Comparison of ENCODE assay signal across 29 cellular contexts in the genomic region with DNA sequence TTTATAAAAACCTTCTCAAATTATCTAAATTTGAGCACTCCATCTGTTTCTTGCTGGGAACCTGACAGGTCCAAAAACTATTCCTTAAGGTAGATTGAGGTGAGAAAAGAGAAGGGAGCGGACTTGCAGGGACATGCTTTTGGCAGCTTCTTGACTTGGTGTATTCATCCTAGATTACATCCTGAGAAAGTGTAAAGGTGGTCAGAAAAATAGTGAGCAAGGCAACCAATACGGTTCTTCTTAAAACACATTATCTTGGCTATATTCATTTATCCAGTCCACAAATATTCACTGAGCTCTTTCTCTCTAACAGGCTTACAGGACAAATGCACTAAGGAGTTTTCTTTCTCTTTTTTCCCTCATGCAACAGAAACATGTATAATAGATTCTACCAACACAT.
"Had no signal": no experiment of that assay in that cellular context is flagged by ENCODE, and none has a peak within 500 bp of the region (broad histone marks: within the 10 kb centered on the region; RNA-seq: fewer than 3 reads in every experiment).

No MANE protein-coding gene starts in this region.

- H3K4me1 Mint-ChIP-seq: activated CD4-positive, alpha-beta T cell treated with anti-CD3 and anti-CD28 coated beads, Interleukin-2, amount 10 ng/mL, durations not matched to agents 24 days and 14 days; activated T-helper 17 cell treated with anti-CD3 and anti-CD28 coated beads, Interleukin-2, amount 50 U/mL, for 72 hours had no signal

- DNase-seq: activated CD4-positive, alpha-beta T cell treated with anti-CD3 and anti-CD28 coated beads, Interleukin-2, amount 10 ng/mL, durations not matched to agents 24 days and 14 days; activated CD4-positive, alpha-beta T cell treated with anti-CD3 and anti-CD28 coated beads, Interleukin-2, amount 50 U/mL, for 4 hours; activated CD8-positive, alpha-beta T cell treated with anti-CD3 and anti-CD28 coated beads for 36 hours; activated effector memory CD4-positive, alpha-beta T cell treated with anti-CD3 and anti-CD28 coated beads, Interleukin-2, amount 50 U/mL, for 16 hours; activated naive CD4-positive, alpha-beta T cell treated with Interleukin-2 at 50 U/mL for 16 hours; activated T-cell treated with anti-CD3 and anti-CD28 coated beads, Interleukin-2, amount 50 U/mL, for 1 hour; activated T-cell treated with anti-CD3 and anti-CD28 coated beads, Interleukin-2, amount 50 U/mL, for 72 hours; adrenal gland; body of pancreas; central memory CD4-positive, alpha-beta T cell; MM.1S; MV-4-11; NCI-H1092; NCI-H1417; NCI-H146; NCI-H187; NCI-H2081; NCI-H2227 treated with DMSO at 0.1 percent for 48 hours; NCI-H446; NCI-H510A treated with DMSO at 0.1 percent for 48 hours; SHP77; SJCRH30; T1000; WERI-Rb-1 had no signal

- H3K9me3 Mint-ChIP-seq: activated CD4-positive, alpha-beta T cell treated with anti-CD3 and anti-CD28 coated beads, Interleukin-2, amount 10 ng/mL, durations not matched to agents 24 days and 14 days; activated naive CD4-positive, alpha-beta T cell treated with anti-CD3 and anti-CD28 coated beads, Interleukin-2, amount 50 U/mL, for 72 hours had no signal

- H3K36me3 ChIP-seq: adrenal gland, SJCRH30, WERI-Rb-1 had no signal

- H3K4me3 ChIP-seq: adrenal gland, body of pancreas, SJCRH30, SK-N-MC had no signal

- H3K27ac ChIP-seq: adrenal gland, body of pancreas, KMS-11, SJCRH30, SK-N-MC, WERI-Rb-1 had no signal

- H3K27me3 Mint-ChIP-seq: activated CD4-positive, alpha-beta T cell treated with anti-CD3 and anti-CD28 coated beads, Interleukin-2, amount 10 ng/mL, durations not matched to agents 24 days and 14 days; activated CD8-positive, alpha-beta T cell treated with anti-CD3 and anti-CD28 coated beads for 36 hours; activated T-helper 17 cell treated with anti-CD3 and anti-CD28 coated beads, Interleukin-2, amount 50 U/mL, for 72 hours had no signal

- H3K27ac Mint-ChIP-seq: activated CD4-positive, alpha-beta T cell treated with anti-CD3 and anti-CD28 coated beads, Interleukin-2, amount 10 ng/mL, durations not matched to agents 24 days and 14 days; activated CD8-positive, alpha-beta T cell treated with anti-CD3 and anti-CD28 coated beads for 36 hours; activated naive CD4-positive, alpha-beta T cell treated with anti-CD3 and anti-CD28 coated beads, Interleukin-2, amount 50 U/mL, for 72 hours; activated T-cell treated with anti-CD3 and anti-CD28 coated beads, Interleukin-2, amount 50 U/mL, for 72 hours; activated T-helper 17 cell treated with anti-CD3 and anti-CD28 coated beads, Interleukin-2, amount 50 U/mL, for 72 hours had no signal

- H3K9me3 ChIP-seq: adrenal gland, body of pancreas, SJCRH30 had no signal

- ATAC-seq: activated CD8-positive, alpha-beta T cell treated with anti-CD3 and anti-CD28 coated beads for 36 hours; activated naive CD4-positive, alpha-beta T cell treated with anti-CD3 and anti-CD28 coated beads, Interleukin-2, amount 50 U/mL, for 72 hours; activated T-cell treated with anti-CD3 and anti-CD28 coated beads, Interleukin-2, amount 50 U/mL, for 72 hours; activated T-helper 17 cell treated with anti-CD3 and anti-CD28 coated beads, Interleukin-2, amount 50 U/mL, for 72 hours; body of pancreas; Panc1 had no signal

- H3K4me3 Mint-ChIP-seq: activated CD4-positive, alpha-beta T cell treated with anti-CD3 and anti-CD28 coated beads, Interleukin-2, amount 10 ng/mL, durations not matched to agents 24 days and 14 days; activated CD8-positive, alpha-beta T cell treated with anti-CD3 and anti-CD28 coated beads for 36 hours; activated T-cell treated with anti-CD3 and anti-CD28 coated beads, Interleukin-2, amount 50 U/mL, for 72 hours; activated T-helper 17 cell treated with anti-CD3 and anti-CD28 coated beads, Interleukin-2, amount 50 U/mL, for 72 hours had no signal

- H3K4me1 ChIP-seq: adrenal gland, body of pancreas, SJCRH30 had no signal

- H3K27me3 ChIP-seq: adrenal gland, body of pancreas, SJCRH30 had no signal
